Comparison of ENCODE assay signal across 17 cellular contexts in genomic region chr1:53733975-53734649, GRCh38. TPM values are rescaled to one million over a fixed set of nuclear protein-coding genes. Genes with fewer than 3 reads are reported as not detected.
DNase-seq lines count a peak whose midpoint lies in the region; ATAC-seq and TF ChIP-seq lines count a peak whose summit lies in the region.
"Had no signal": no experiment of that assay in that cellular context is flagged by ENCODE, and none has a peak within 500 bp of the region (broad histone marks: within the 10 kb centered on the region; RNA-seq: fewer than 3 reads in every experiment).

No MANE protein-coding gene starts in this region.

- H3K4me1 Mint-ChIP-seq in activated CD8-positive, alpha-beta T cell treated with anti-CD3 and anti-CD28 coated beads, Interleukin-2, amount 10 ng/mL, durations not matched to agents 7 days and 5 days (ENCODE audit: low read depth), result peaks cover 2% of the 10 kb centered on the region

- H3K79me2 ChIP-seq in smooth muscle cell (ENCODE audit: low read depth), result no peaks in the 10 kb centered on the region

- CTCF ChIA-PET in Panc1 (lab: Charles Lee), result no interaction called here
- CTCF ChIA-PET in activated CD8-positive, alpha-beta T cell treated with anti-CD3 and anti-CD28 coated beads, Interleukin-2, amount 10 ng/mL, durations not matched to agents 7 days and 5 days (lab: Charles Lee), result no interaction called here

- H3K4me1 ChIP-seq in Panc1 (ENCODE audit: control insufficient read depth, insufficient read depth, low read length), result peaks cover 6% of the 10 kb centered on the region; the same call in 1 of the 2 replicates
- H3K4me1 ChIP-seq in smooth muscle cell (ENCODE audit: low read depth), result peaks cover 36% of the 10 kb centered on the region
- H3K4me1 ChIP-seq in testis, result peaks cover 7% of the 10 kb centered on the region

- TF ChIP-seq POLR2A in testis (IDR thresholded peaks at IDR 0.05), result no peak

- in situ Hi-C loops in Panc1 (cut with HindIII; ENCODE audit: low pct_unique_long_range_greater_than_20kb, low sequenced_read_pairs), result no loop called here

- H3K9ac ChIP-seq in smooth muscle cell (ENCODE audit: low read depth), result peak overlapping the region; percentile 90

- no peaks in the 10 kb centered on the region for H3K36me3 Mint-ChIP-seq in activated CD8-positive, alpha-beta T cell treated with anti-CD3 and anti-CD28 coated beads, Interleukin-2, amount 10 ng/mL, durations not matched to agents 7 days and 5 days (ENCODE audit: low read depth)
- H3K36me3 Mint-ChIP-seq: brain; naive thymus-derived CD4-positive, alpha-beta T cell had no signal

- no peaks in the 10 kb centered on the region for H4K20me1 ChIP-seq in smooth muscle cell (ENCODE audit: low read depth)

- H3K9me3 ChIP-seq in Panc1 (ENCODE audit: control insufficient read depth, insufficient read depth, low read depth, low read length) (no peaks in the 10 kb centered on the region), smooth muscle cell (replicated peaks; ENCODE audit: low read depth) (no peaks in the 10 kb centered on the region), testis (no peaks in the 10 kb centered on the region)

- intact Hi-C loops in Panc1 (cut with micrococcal nuclease; ENCODE audit: unreplicated experiment) (no loop called here), testis (cut with DNase I; ENCODE audit: low total_unique reads) (no loop called here), sciatic nerve (cut with DNase I) (no loop called here)

- TF ChIP-seq CTCF in Panc1 (IDR thresholded peaks at IDR 0.05) (no peak), smooth muscle cell (IDR thresholded peaks at IDR 0.05; ENCODE audit: borderline replicate concordance, insufficient read depth, poor library complexity, severe bottlenecking) (no peak), testis (IDR thresholded peaks at IDR 0.05) (no peak)

- H3K27ac Mint-ChIP-seq in activated CD8-positive, alpha-beta T cell treated with anti-CD3 and anti-CD28 coated beads, Interleukin-2, amount 10 ng/mL, durations not matched to agents 7 days and 5 days, result no peak overlapping the region
- H3K27ac Mint-ChIP-seq: naive thymus-derived CD4-positive, alpha-beta T cell; stimulated activated naive CD8-positive, alpha-beta T cell treated with anti-CD3 and anti-CD28 coated beads, Interleukin-15, Interleukin-2, amounts not matched to agents 100 ng/mL and 50 ng/mL, for 24 hours; T-helper 1 cell treated with Interleukin-12 subunit alpha and Interleukin-12 subunit beta and Interleukin-4 antibody, amounts not matched to agents 30 μg/mL and 1 μg/mL, for 36 hours had no signal

- H3K27me3 ChIP-seq in Panc1 (ENCODE audit: control insufficient read depth, insufficient read depth, low read length) (peaks cover 11% of the 10 kb centered on the region), smooth muscle cell (ENCODE audit: low read depth) (peaks cover 12% of the 10 kb centered on the region), testis (no peaks in the 10 kb centered on the region)

- H2AFZ ChIP-seq in smooth muscle cell (ENCODE audit: low read depth), result no peak overlapping the region

- H3K9me3 Mint-ChIP-seq in activated CD8-positive, alpha-beta T cell treated with anti-CD3 and anti-CD28 coated beads, Interleukin-2, amount 10 ng/mL, durations not matched to agents 7 days and 5 days (ENCODE audit: insufficient read depth), result no peaks in the 10 kb centered on the region
- H3K9me3 Mint-ChIP-seq: naive thymus-derived CD4-positive, alpha-beta T cell; stimulated activated naive CD8-positive, alpha-beta T cell treated with anti-CD3 and anti-CD28 coated beads, Interleukin-15, Interleukin-2, amounts not matched to agents 100 ng/mL and 50 ng/mL, for 24 hours; T-helper 1 cell treated with Interleukin-12 subunit alpha and Interleukin-12 subunit beta and Interleukin-4 antibody, amounts not matched to agents 30 μg/mL and 1 μg/mL, for 36 hours had no signal

- no peaks in the 10 kb centered on the region for H3K36me3 ChIP-seq in Panc1 (ENCODE audit: control insufficient read depth, insufficient read depth, low read length)
- H3K36me3 ChIP-seq in smooth muscle cell (ENCODE audit: low read depth), result no peaks in the 10 kb centered on the region
- H3K36me3 ChIP-seq in testis (ENCODE audit: low read depth, missing control alignments), result no peaks in the 10 kb centered on the region

- ATAC-seq in Panc1, result no peak
- ATAC-seq in HG03025 (IDR thresholded peaks at IDR 0.05; ENCODE audit: low FRiP score, unreplicated experiment), result no peak
- no peak for ATAC-seq in activated CD8-positive, alpha-beta T cell treated with anti-CD3 and anti-CD28 coated beads, Interleukin-2, amount 10 ng/mL, durations not matched to agents 7 days and 5 days
- no peak for ATAC-seq in sciatic nerve
- ATAC-seq: HCT116; naive thymus-derived CD4-positive, alpha-beta T cell had no signal

- H3F3A ChIP-seq in smooth muscle cell (ENCODE audit: low read depth), result peaks cover 20% of the 10 kb centered on the region

- H3K4me2 ChIP-seq in smooth muscle cell, result peak overlapping the region; percentile 71

- DNase-seq in GM04504 (ENCODE audit: low read depth) (peak; percentile 84), Panc1 (ENCODE audit: low read depth, low spot score) (peak; percentile 79), fibroblast of gingiva (ENCODE audit: low read depth) (peak; percentile 63), smooth muscle cell (lab: John Stamatoyannopoulos, UW; ENCODE audit: unreplicated experiment) (no peak), testis (no peak), sciatic nerve (ENCODE audit: low spot score) (no peak)
- no peak for DNase-seq in activated CD8-positive, alpha-beta T cell treated with anti-CD3 and anti-CD28 coated beads, Interleukin-2, amount 10 ng/mL, durations not matched to agents 7 days and 5 days
- DNase-seq: activated CD4-positive, alpha-beta T cell treated with anti-CD3 and anti-CD28 coated beads for 48 hours; COR-L47; naive thymus-derived CD4-positive, alpha-beta T cell; NCI-H1092 treated with DMSO at 0.1 percent for 48 hours; retina had no signal

- BruUV-seq in Panc1 (replicated peaks; lab: Mats Ljungman, UMichigan), result no TSS peak

- 80% methylated on average over 10 of the region's 10 CpGs for WGBS in smooth muscle cell (ENCODE audit: low lambda C conversion rate)
- WGBS in testis, 2 donors, result 92% methylated on average over 10 of the region's 10 CpGs

- H3K27ac ChIP-seq in Panc1 (ENCODE audit: low read length) (no peak overlapping the region), smooth muscle cell (ENCODE audit: low read depth) (peak overlapping the region; percentile 98), testis (no peak overlapping the region)

- peaks cover 55% of the 10 kb centered on the region for H3K27me3 Mint-ChIP-seq in activated CD8-positive, alpha-beta T cell treated with anti-CD3 and anti-CD28 coated beads, Interleukin-2, amount 10 ng/mL, durations not matched to agents 7 days and 5 days (ENCODE audit: low read depth)

- no peak overlapping the region for H3K4me3 ChIP-seq in Panc1 (ENCODE audit: low read depth in 2 of 2, low read length in 2 of 2)
- H3K4me3 ChIP-seq in smooth muscle cell, result no peak overlapping the region
- no peak overlapping the region for H3K4me3 ChIP-seq in testis

- no peak overlapping the region for H3K4me3 Mint-ChIP-seq in activated CD8-positive, alpha-beta T cell treated with anti-CD3 and anti-CD28 coated beads, Interleukin-2, amount 10 ng/mL, durations not matched to agents 7 days and 5 days
- H3K4me3 Mint-ChIP-seq: naive thymus-derived CD4-positive, alpha-beta T cell; stimulated activated naive CD8-positive, alpha-beta T cell treated with anti-CD3 and anti-CD28 coated beads, Interleukin-15, Interleukin-2, amounts not matched to agents 100 ng/mL and 50 ng/mL, for 24 hours; T-helper 1 cell treated with Interleukin-12 subunit alpha and Interleukin-12 subunit beta and Interleukin-4 antibody, amounts not matched to agents 30 μg/mL and 1 μg/mL, for 36 hours had no signal

- POLR2A ChIA-PET in Panc1 (lab: Charles Lee), result no interaction called here
- POLR2A ChIA-PET in activated CD8-positive, alpha-beta T cell treated with anti-CD3 and anti-CD28 coated beads, Interleukin-2, amount 10 ng/mL, durations not matched to agents 7 days and 5 days (lab: Charles Lee), result interaction anchor here (0.6 kb wide), 1 partner anchor 297 kb away, joined by 3 read pairs; no protein-coding TSS in a partner anchor

RNA-seq across cellular contexts. Expression of gene GLIS1, which starts 4.9 kb away (rescaled TPM):
- total RNA-seq in Panc1 (2021; ENCODE audit: unreplicated experiment), result 0.28 TPM
- polyA plus RNA-seq in Panc1 (2012; ENCODE audit: insufficient read length), result 1.2 TPM
- total RNA-seq in smooth muscle cell, result 0.36 and 1.1 TPM in 2 replicates
- polyA plus RNA-seq in smooth muscle cell, result 4.9 and 6.2 TPM in 2 replicates
- 1 to 10 TPM; 3.8 to 6.1 TPM for total RNA-seq in testis
- polyA plus RNA-seq in testis (ENCODE audit: insufficient read depth, low read depth, low replicate concordance), result 2.9 TPM
- not detected for total RNA-seq in activated CD8-positive, alpha-beta T cell treated with anti-CD3 and anti-CD28 coated beads, Interleukin-2, amount 10 ng/mL, durations not matched to agents 7 days and 5 days
- 0.98 TPM for total RNA-seq in sciatic nerve
- total RNA-seq: naive thymus-derived CD4-positive, alpha-beta T cell had no signal
- polyA plus RNA-seq: naive thymus-derived CD4-positive, alpha-beta T cell had no signal

Comparison
In these comparisons a context has a peak if more than half of its experiments do, and no peak if none do; other contexts are left out.
1. DNase-seq: peak in GM04504 (single experiment), Panc1 (single experiment) and fibroblast of gingiva (single experiment); none in smooth muscle cell (single experiment), testis (single experiment), activated CD8-positive, alpha-beta T cell treated with anti-CD3 and anti-CD28 coated beads, Interleukin-2, amount 10 ng/mL, durations not matched to agents 7 days and 5 days (single experiment) and sciatic nerve (single experiment).